ENCODE assay signal across 11 cellular contexts in genomic region chr7:120991133-120991532, GRCh38. TPM values are rescaled to one million over a fixed set of nuclear protein-coding genes. Genes with fewer than 3 reads are reported as not detected.
DNase-seq lines count a peak whose midpoint lies in the region; ATAC-seq and TF ChIP-seq lines count a peak whose summit lies in the region.
"Had no signal": no experiment of that assay in that cellular context is flagged by ENCODE, and none has a peak within 500 bp of the region (broad histone marks: within the 10 kb centered on the region; RNA-seq: fewer than 3 reads in every experiment).

No MANE protein-coding gene starts in this region.

- H3K4me3 Mint-ChIP-seq in chondrocyte (ENCODE audit: unreplicated experiment) (peak overlapping the region; percentile 46), neural crest cell (peak overlapping the region; percentile 9)
- no peak overlapping the region for H3K4me3 Mint-ChIP-seq in activated CD4-positive, alpha-beta T cell treated with anti-CD3 and anti-CD28 coated beads, Interleukin-2, amount 10 ng/mL, durations not matched to agents 7 days and 5 days
- H3K4me3 Mint-ChIP-seq: activated T-cell treated with anti-CD3 and anti-CD28 coated beads, Interleukin-2, amount 50 U/mL, for 4 hours; memory B cell had no signal

- TF ChIP-seq CTCF in right atrium auricular region (IDR thresholded peaks at IDR 0.05) (no peak), chondrocyte (IDR thresholded peaks at IDR 0.05) (no peak), neural crest cell (conservative IDR thresholded peaks at IDR 0.05) (no peak), vagina (IDR thresholded peaks at IDR 0.05) (no peak)

- H3K27ac Mint-ChIP-seq in chondrocyte (ENCODE audit: unreplicated experiment) = peak overlapping the region; percentile 91
- H3K27ac Mint-ChIP-seq in neural crest cell (ENCODE audit: unreplicated experiment) = no peak overlapping the region
- no peak overlapping the region for H3K27ac Mint-ChIP-seq in activated CD4-positive, alpha-beta T cell treated with anti-CD3 and anti-CD28 coated beads, Interleukin-2, amount 10 ng/mL, durations not matched to agents 7 days and 5 days
- H3K27ac Mint-ChIP-seq: memory B cell had no signal

- CTCF ChIA-PET in activated CD4-positive, alpha-beta T cell treated with anti-CD3 and anti-CD28 coated beads, Interleukin-2, amount 10 ng/mL, durations not matched to agents 7 days and 5 days (lab: Charles Lee) = no interaction called here

- no peaks in the 10 kb centered on the region for H3K9me3 ChIP-seq in right atrium auricular region
- no peaks in the 10 kb centered on the region for H3K9me3 ChIP-seq in vagina
- H3K9me3 ChIP-seq: Peyer's patch had no signal

- H3K4me1 ChIP-seq in right atrium auricular region (peaks cover 0 to 44% of the 10 kb centered on the region in 2 donors), vagina (peaks cover 16% of the 10 kb centered on the region)

- peaks cover 67% of the 10 kb centered on the region for H3K4me1 Mint-ChIP-seq in chondrocyte (ENCODE audit: low read depth)
- peaks cover 25% of the 10 kb centered on the region for H3K4me1 Mint-ChIP-seq in neural crest cell
- peaks cover 19% of the 10 kb centered on the region for H3K4me1 Mint-ChIP-seq in activated CD4-positive, alpha-beta T cell treated with anti-CD3 and anti-CD28 coated beads, Interleukin-2, amount 10 ng/mL, durations not matched to agents 7 days and 5 days

- no peak for ATAC-seq in left ventricle myocardium superior
- no peak for ATAC-seq in GM18907 (IDR thresholded peaks at IDR 0.05; ENCODE audit: unreplicated experiment)
- ATAC-seq: activated T-cell treated with anti-CD3 and anti-CD28 coated beads, Interleukin-2, amount 50 U/mL, for 4 hours had no signal

- H3K9me3 Mint-ChIP-seq in chondrocyte (ENCODE audit: low read depth) = no peaks in the 10 kb centered on the region
- no peaks in the 10 kb centered on the region for H3K9me3 Mint-ChIP-seq in neural crest cell
- H3K9me3 Mint-ChIP-seq in activated CD4-positive, alpha-beta T cell treated with anti-CD3 and anti-CD28 coated beads, Interleukin-2, amount 10 ng/mL, durations not matched to agents 7 days and 5 days = no peaks in the 10 kb centered on the region
- H3K9me3 Mint-ChIP-seq: activated T-cell treated with anti-CD3 and anti-CD28 coated beads, Interleukin-2, amount 50 U/mL, for 4 hours; memory B cell had no signal

- H3K36me3 Mint-ChIP-seq in chondrocyte (ENCODE audit: low read depth) (no peaks in the 10 kb centered on the region), neural crest cell (ENCODE audit: low read depth) (no peaks in the 10 kb centered on the region)
- no peaks in the 10 kb centered on the region for H3K36me3 Mint-ChIP-seq in activated CD4-positive, alpha-beta T cell treated with anti-CD3 and anti-CD28 coated beads, Interleukin-2, amount 10 ng/mL, durations not matched to agents 7 days and 5 days (ENCODE audit: low read depth)
- H3K36me3 Mint-ChIP-seq: memory B cell had no signal

- H3K4me3 ChIP-seq in right atrium auricular region (peak overlapping the region; percentile 53 to 56), vagina (peak overlapping the region; percentile 42 to 50)

- no peaks in the 10 kb centered on the region for H3K27me3 ChIP-seq in right atrium auricular region
- no peaks in the 10 kb centered on the region for H3K27me3 ChIP-seq in vagina
- H3K27me3 ChIP-seq: Peyer's patch had no signal

- H3K27me3 Mint-ChIP-seq in chondrocyte (ENCODE audit: low read depth) (no peaks in the 10 kb centered on the region), neural crest cell (ENCODE audit: low read depth) (peaks cover 37% of the 10 kb centered on the region)
- H3K27me3 Mint-ChIP-seq in activated CD4-positive, alpha-beta T cell treated with anti-CD3 and anti-CD28 coated beads, Interleukin-2, amount 10 ng/mL, durations not matched to agents 7 days and 5 days = peaks cover 52% of the 10 kb centered on the region

- H3K36me3 ChIP-seq in right atrium auricular region = no peaks in the 10 kb centered on the region
- no peaks in the 10 kb centered on the region for H3K36me3 ChIP-seq in vagina
- H3K36me3 ChIP-seq: Peyer's patch had no signal

- no peak for TF ChIP-seq POLR2A in vagina (IDR thresholded peaks at IDR 0.05)

- POLR2A ChIA-PET in activated CD4-positive, alpha-beta T cell treated with anti-CD3 and anti-CD28 coated beads, Interleukin-2, amount 10 ng/mL, durations not matched to agents 7 days and 5 days (lab: Charles Lee) = no interaction called here

- H3K27ac ChIP-seq in right atrium auricular region (peak overlapping the region; percentile 92 to 94), vagina (peak overlapping the region; percentile 94)

- DNase-seq in right atrium auricular region (ENCODE audit: low spot score) = no peak
- DNase-seq in left ventricle myocardium superior = no peak
- DNase-seq in chondrocyte (ENCODE audit: low spot score) = no peak
- no peak for DNase-seq in neural crest cell (ENCODE audit: low read depth, low spot score)
- DNase-seq in vagina (ENCODE audit: extremely low spot score in 2 of 2) = no peak
- DNase-seq in NCI-H82 (lab: John Stamatoyannopoulos, UW) = no peak
- no peak for DNase-seq in activated CD4-positive, alpha-beta T cell treated with anti-CD3 and anti-CD28 coated beads, Interleukin-2, amount 10 ng/mL, durations not matched to agents 7 days and 5 days
- DNase-seq: activated T-cell treated with anti-CD3 and anti-CD28 coated beads, Interleukin-2, amount 50 U/mL, for 4 hours; Peyer's patch had no signal

- intact Hi-C loops in left ventricle myocardium superior (cut with micrococcal nuclease) (no loop called here), vagina (cut with DNase I) (no loop called here)

RNA-seq across cellular contexts. Expression of gene CPED1, which starts 2.6 kb away (rescaled TPM):
- 10 to 100 TPM; 13.8 to 19.0 TPM for total RNA-seq in right atrium auricular region
- 32.8 TPM for total RNA-seq in left ventricle myocardium superior
- 2.8 to 4.9 TPM (median 4.0 TPM) in 3 replicates for total RNA-seq in chondrocyte
- total RNA-seq in neural crest cell = 3.6 and 4.3 TPM in 2 replicates
- total RNA-seq in vagina = 27.3 TPM
- under 1 TPM in 1 of 2 experiments, not detected in 1; 0.17 TPM for total RNA-seq in activated CD4-positive, alpha-beta T cell treated with anti-CD3 and anti-CD28 coated beads, Interleukin-2, amount 10 ng/mL, durations not matched to agents 7 days and 5 days

RNA-seq across cellular contexts. Expression of gene ING3, which starts 40.6 kb away (rescaled TPM):
- total RNA-seq in right atrium auricular region = 10 to 100 TPM in 1 of 2 donors, 1 to 10 TPM in 1; 9.9 to 10.4 TPM
- 14.3 TPM for total RNA-seq in left ventricle myocardium superior
- total RNA-seq in chondrocyte = 14.2 to 18.6 TPM (median 17.4 TPM) in 3 replicates
- 26.9 and 28.9 TPM in 2 replicates for total RNA-seq in neural crest cell
- 14.0 TPM for total RNA-seq in vagina
- 10 to 100 TPM; 24.7 to 28.3 TPM for total RNA-seq in activated CD4-positive, alpha-beta T cell treated with anti-CD3 and anti-CD28 coated beads, Interleukin-2, amount 10 ng/mL, durations not matched to agents 7 days and 5 days
